In genomic region chrX:70456256-70456655, GRCh38 we compare ENCODE assay signal across 1 cellular context.
TF ChIP-seq lines count a peak whose summit lies in the region.

No MANE protein-coding gene starts in this region.

TF ChIP-seq in H1, 55 proteins besides CTCF, POLR2A, EP300 and RAD21:
- no peak for TF ChIP-seq SAP30 (IDR thresholded peaks at IDR 0.05; ENCODE audit: insufficient read depth, insufficient replicate concordance, low read length)
- no peak for TF ChIP-seq CHD1 (IDR thresholded peaks at IDR 0.05; ENCODE audit: low read depth, low read length)
- no peak for TF ChIP-seq SP2 (IDR thresholded peaks at IDR 0.05; ENCODE audit: low read length)
- TF ChIP-seq POU5F1 (IDR thresholded peaks at IDR 0.05; ENCODE audit: low read depth, low read length): no peak
- no peak for TF ChIP-seq YY1 (IDR thresholded peaks at IDR 0.05; ENCODE audit: low read depth, low read length)
- no peak for TF ChIP-seq JUN (IDR thresholded peaks at IDR 0.05; ENCODE audit: low read depth, low read length)
- no peak for TF ChIP-seq HDAC6 (IDR thresholded peaks at IDR 0.05; ENCODE audit: low read depth, low read length)
- no peak for TF ChIP-seq NANOG (IDR thresholded peaks at IDR 0.05; ENCODE audit: insufficient read depth, low read depth, low read length, poor library complexity, severe bottlenecking)
- no peak for TF ChIP-seq POLR2AphosphoS5 (IDR thresholded peaks at IDR 0.05; ENCODE audit: low read depth, low read length)
- TF ChIP-seq CHD2 (IDR thresholded peaks at IDR 0.05; ENCODE audit: low read length): no peak
- no peak for TF ChIP-seq TEAD4 (IDR thresholded peaks at IDR 0.05; ENCODE audit: low read depth, low read length)
- no peak for TF ChIP-seq BRCA1 (IDR thresholded peaks at IDR 0.05; ENCODE audit: low read depth, low read length)
- TF ChIP-seq, protein P1, sequence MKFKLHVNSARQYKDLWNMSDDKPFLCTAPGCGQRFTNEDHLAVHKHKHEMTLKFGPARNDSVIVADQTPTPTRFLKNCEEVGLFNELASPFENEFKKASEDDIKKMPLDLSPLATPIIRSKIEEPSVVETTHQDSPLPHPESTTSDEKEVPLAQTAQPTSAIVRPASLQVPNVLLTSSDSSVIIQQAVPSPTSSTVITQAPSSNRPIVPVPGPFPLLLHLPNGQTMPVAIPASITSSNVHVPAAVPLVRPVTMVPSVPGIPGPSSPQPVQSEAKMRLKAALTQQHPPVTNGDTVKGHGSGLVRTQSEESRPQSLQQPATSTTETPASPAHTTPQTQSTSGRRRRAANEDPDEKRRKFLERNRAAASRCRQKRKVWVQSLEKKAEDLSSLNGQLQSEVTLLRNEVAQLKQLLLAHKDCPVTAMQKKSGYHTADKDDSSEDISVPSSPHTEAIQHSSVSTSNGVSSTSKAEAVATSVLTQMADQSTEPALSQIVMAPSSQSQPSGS (IDR thresholded peaks at IDR 0.05; ENCODE audit: low read length): no peak
- TF ChIP-seq BACH1 (IDR thresholded peaks at IDR 0.05; ENCODE audit: low read length): no peak
- TF ChIP-seq TCF12 (IDR thresholded peaks at IDR 0.05; ENCODE audit: low read depth, low read length): no peak
